Comparison of ENCODE assay signal across 33 cellular contexts in genomic region chr11:85784480-85784879, GRCh38.
"Had no signal": no experiment of that assay in that cellular context is flagged by ENCODE, and none has a peak within 500 bp of the region (broad histone marks: within the 10 kb centered on the region; RNA-seq: fewer than 3 reads in every experiment).

No MANE protein-coding gene starts in this region.

- H3K27me3 ChIP-seq: adrenal gland, ascending aorta, brain microvascular endothelial cell, dorsolateral prefrontal cortex, foreskin keratinocyte, gastrocnemius medialis, heart left ventricle had no signal

- H3K9me3 ChIP-seq: adrenal gland, ascending aorta, gastrocnemius medialis had no signal

- H3K4me1 ChIP-seq: adrenal gland, ascending aorta, gastrocnemius medialis had no signal

- H3K4me3 Mint-ChIP-seq: activated CD4-positive, alpha-beta memory T cell treated with anti-CD3 and anti-CD28 coated beads for 36 hours; activated CD4-positive, alpha-beta T cell treated with anti-CD3 and anti-CD28 coated beads for 36 hours; activated CD4-positive, alpha-beta T cell treated with anti-CD3 and anti-CD28 coated beads, Interleukin-2, amount 10 ng/mL, durations not matched to agents 24 days and 14 days; activated CD8-positive, alpha-beta memory T cell treated with anti-CD3 and anti-CD28 coated beads, Interleukin-2, amount 10 ng/mL, durations not matched to agents 7 days and 5 days; activated CD8-positive, alpha-beta T cell treated with anti-CD3 and anti-CD28 coated beads, Interleukin-2, amount 10 ng/mL, durations not matched to agents 7 days and 5 days; activated naive CD4-positive, alpha-beta T cell treated with anti-CD3 and anti-CD28 coated beads for 36 hours; activated naive CD4-positive, alpha-beta T cell treated with anti-CD3 and anti-CD28 coated beads, Interleukin-2, amount 50 U/mL, for 24 hours; activated naive CD8-positive, alpha-beta T cell treated with anti-CD3 and anti-CD28 coated beads for 36 hours; activated naive CD8-positive, alpha-beta T cell treated with anti-CD3 and anti-CD28 coated beads, Interleukin-2, amount 50 U/mL, for 24 hours; activated T-helper 1 cell treated with anti-CD3 and anti-CD28 coated beads, Interleukin-12 subunit alpha, Interleukin-12 subunit beta, Interleukin-2, Interleukin-4 antibody, amounts not matched to agents 30 ng/mL and 10 ng/mL and 1 ng/mL, durations not matched to agents 14 hours and 24 hours and 36 hours; central memory CD8-positive, alpha-beta T cell; dendritic cell treated with granulocyte-macrophage colony-stimulating factor and Interleukin-4, amounts not matched to agents 40 ng/mL and 50 ng/mL, for 4 days; endodermal cell had no signal

- H3K27ac ChIP-seq: adrenal gland, ascending aorta, brain microvascular endothelial cell, foreskin keratinocyte, gastrocnemius medialis, heart left ventricle had no signal

- H3K27ac Mint-ChIP-seq: activated CD4-positive, alpha-beta memory T cell treated with anti-CD3 and anti-CD28 coated beads for 36 hours; activated CD4-positive, alpha-beta T cell treated with anti-CD3 and anti-CD28 coated beads for 36 hours; activated CD4-positive, alpha-beta T cell treated with anti-CD3 and anti-CD28 coated beads, Interleukin-2, amount 10 ng/mL, durations not matched to agents 24 days and 14 days; activated CD8-positive, alpha-beta memory T cell treated with anti-CD3 and anti-CD28 coated beads, Interleukin-2, amount 10 ng/mL, durations not matched to agents 7 days and 5 days; activated CD8-positive, alpha-beta T cell treated with anti-CD3 and anti-CD28 coated beads, Interleukin-2, amount 10 ng/mL, durations not matched to agents 7 days and 5 days; activated naive CD4-positive, alpha-beta T cell treated with anti-CD3 and anti-CD28 coated beads for 36 hours; activated naive CD4-positive, alpha-beta T cell treated with anti-CD3 and anti-CD28 coated beads, Interleukin-2, amount 50 U/mL, for 24 hours; activated naive CD8-positive, alpha-beta T cell treated with anti-CD3 and anti-CD28 coated beads for 36 hours; activated naive CD8-positive, alpha-beta T cell treated with anti-CD3 and anti-CD28 coated beads, Interleukin-2, amount 50 U/mL, for 24 hours; activated T-helper 2 cell treated with anti-CD3 and anti-CD28 coated beads, Interferon-gamma antibody, Interleukin-2, Interleukin-4, amounts not matched to agents 10 μg/mL and 5 μg/mL and 100 μg/mL, durations not matched to agents 14 hours and 24 hours and 36 hours; dendritic cell treated with granulocyte-macrophage colony-stimulating factor and Interleukin-4, amounts not matched to agents 40 ng/mL and 50 ng/mL, for 4 days; endodermal cell had no signal

- ATAC-seq: activated CD4-positive, alpha-beta T cell treated with anti-CD3 and anti-CD28 coated beads for 36 hours; activated CD8-positive, alpha-beta memory T cell treated with anti-CD3 and anti-CD28 coated beads, Interleukin-2, amount 10 ng/mL, durations not matched to agents 7 days and 5 days; activated CD8-positive, alpha-beta T cell treated with anti-CD3 and anti-CD28 coated beads, Interleukin-2, amount 10 ng/mL, durations not matched to agents 7 days and 5 days; activated naive CD8-positive, alpha-beta T cell treated with anti-CD3 and anti-CD28 coated beads, Interleukin-2, amount 50 U/mL, for 24 hours; esophagus mucosa; foreskin keratinocyte; gastrocnemius medialis; heart left ventricle had no signal

- H3K36me3 ChIP-seq: adrenal gland, ascending aorta, brain microvascular endothelial cell, gastrocnemius medialis, heart left ventricle had no signal

- H3K4me3 ChIP-seq: adrenal gland, ascending aorta, coronary artery, dorsolateral prefrontal cortex, gastrocnemius medialis, heart left ventricle had no signal

- DNase-seq: activated CD4-positive, alpha-beta memory T cell treated with anti-CD3 and anti-CD28 coated beads for 36 hours; activated CD4-positive, alpha-beta T cell treated with anti-CD3 and anti-CD28 coated beads for 36 hours; activated CD4-positive, alpha-beta T cell treated with anti-CD3 and anti-CD28 coated beads, Interleukin-2, amount 10 ng/mL, durations not matched to agents 24 days and 14 days; activated CD4-positive, CD25-positive, alpha-beta regulatory T cell; activated CD4-positive, CD25-positive, alpha-beta regulatory T cell treated with anti-CD3 and anti-CD28 coated beads, Interleukin-2, amount 50 U/mL, for 72 hours; activated CD8-positive, alpha-beta memory T cell treated with anti-CD3 and anti-CD28 coated beads, Interleukin-2, amount 10 ng/mL, durations not matched to agents 7 days and 5 days; activated CD8-positive, alpha-beta memory T cell treated with anti-CD3 and anti-CD28 coated beads, Interleukin-2, amount 50 U/mL, for 4 hours; activated CD8-positive, alpha-beta T cell treated with anti-CD3 and anti-CD28 coated beads, Interleukin-2, amount 10 ng/mL, durations not matched to agents 7 days and 5 days; activated effector memory CD4-positive, alpha-beta T cell treated with anti-CD3 and anti-CD28 coated beads, Interleukin-2, amount 50 U/mL, for 16 hours; activated naive CD4-positive, alpha-beta T cell treated with anti-CD3 and anti-CD28 coated beads for 36 hours; activated naive CD8-positive, alpha-beta T cell treated with anti-CD3 and anti-CD28 coated beads for 36 hours; activated naive CD8-positive, alpha-beta T cell treated with anti-CD3 and anti-CD28 coated beads, Interleukin-2, amount 50 U/mL, for 24 hours; activated T-cell treated with anti-CD3 and anti-CD28 coated beads, Interleukin-2, amount 50 U/mL, for 1 hour; activated T-cell treated with anti-CD3 and anti-CD28 coated beads, Interleukin-2, amount 50 U/mL, for 48 hours; adrenal gland; brain microvascular endothelial cell; effector memory CD4-positive, alpha-beta T cell; endodermal cell; foreskin keratinocyte; gastrocnemius medialis; glutamatergic neuron; heart left ventricle; T-helper 1 cell; T-helper 2 cell had no signal

- H3K27me3 Mint-ChIP-seq: activated CD4-positive, alpha-beta memory T cell treated with anti-CD3 and anti-CD28 coated beads for 36 hours; activated CD4-positive, alpha-beta T cell treated with anti-CD3 and anti-CD28 coated beads for 36 hours; activated CD4-positive, alpha-beta T cell treated with anti-CD3 and anti-CD28 coated beads, Interleukin-2, amount 10 ng/mL, durations not matched to agents 24 days and 14 days; activated CD8-positive, alpha-beta memory T cell treated with anti-CD3 and anti-CD28 coated beads, Interleukin-2, amount 10 ng/mL, durations not matched to agents 7 days and 5 days; activated naive CD4-positive, alpha-beta T cell treated with anti-CD3 and anti-CD28 coated beads, Interleukin-2, amount 50 U/mL, for 24 hours; activated naive CD8-positive, alpha-beta T cell treated with anti-CD3 and anti-CD28 coated beads for 36 hours; activated naive CD8-positive, alpha-beta T cell treated with anti-CD3 and anti-CD28 coated beads, Interleukin-2, amount 50 U/mL, for 24 hours; central memory CD8-positive, alpha-beta T cell; dendritic cell treated with granulocyte-macrophage colony-stimulating factor and Interleukin-4, amounts not matched to agents 40 ng/mL and 50 ng/mL, for 4 days had no signal
